Comparison of ENCODE assay signal across 29 cellular contexts in the genomic region with DNA sequence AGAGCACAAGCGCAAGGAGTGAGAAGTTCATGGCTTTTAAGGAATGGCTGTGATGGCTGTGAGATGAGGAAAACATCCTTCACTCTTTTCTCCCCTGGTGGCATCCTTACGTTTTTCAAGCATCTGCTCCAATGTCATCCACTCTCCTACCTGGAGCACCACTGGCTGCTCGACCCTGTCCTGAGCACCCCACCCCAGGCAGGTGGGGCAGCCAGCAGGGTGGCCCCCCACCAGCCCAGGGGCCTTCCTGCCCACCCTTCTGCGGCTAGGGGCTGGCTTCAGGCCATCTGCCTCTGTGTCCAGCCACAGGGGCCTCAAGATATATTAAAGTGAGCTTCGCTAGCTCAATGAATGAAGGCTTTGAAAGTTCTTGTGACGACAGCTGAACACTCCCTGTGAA. TPM values are rescaled to one million over a fixed set of nuclear protein-coding genes. Genes with fewer than 3 reads are reported as not detected.
"Had no signal": no experiment of that assay in that cellular context is flagged by ENCODE, and none has a peak within 500 bp of the region (broad histone marks: within the 10 kb centered on the region; RNA-seq: fewer than 3 reads in every experiment).

No MANE protein-coding gene starts in this region.

- H3K4me3 Mint-ChIP-seq: activated CD8-positive, alpha-beta T cell treated with anti-CD3 and anti-CD28 coated beads, Interleukin-2, amount 10 ng/mL, durations not matched to agents 7 days and 5 days; activated naive CD4-positive, alpha-beta T cell treated with anti-CD3 and anti-CD28 coated beads for 36 hours; brain; central memory CD8-positive, alpha-beta T cell had no signal

- H3K27me3 Mint-ChIP-seq: central memory CD8-positive, alpha-beta T cell had no signal

- H3K4me1 Mint-ChIP-seq: brain had no signal

- DNase-seq: activated CD4-positive, alpha-beta T cell treated with anti-CD3 and anti-CD28 coated beads for 4 hours; activated CD4-positive, alpha-beta T cell treated with anti-CD3 and anti-CD28 coated beads, Interleukin-2, amount 50 U/mL, for 4 hours; activated CD4-positive, CD25-positive, alpha-beta regulatory T cell; activated CD8-positive, alpha-beta memory T cell treated with anti-CD3 and anti-CD28 coated beads, Interleukin-2, amount 50 U/mL, for 48 hours; activated CD8-positive, alpha-beta T cell treated with anti-CD3 and anti-CD28 coated beads, Interleukin-2, amount 10 ng/mL, durations not matched to agents 7 days and 5 days; activated gamma-delta T cell; activated naive CD4-positive, alpha-beta T cell treated with anti-CD3 and anti-CD28 coated beads for 36 hours; activated T-cell treated with anti-CD3 and anti-CD28 coated beads, Interleukin-2, amount 50 U/mL, for 1 hour; amygdala; Karpas-422; MM.1S; NCI-H1105; NCI-H1436; NCI-H187; NCI-H2081; NCI-H510A treated with DMSO at 0.1 percent for 48 hours; NCI-H69; NK-92 treated with Interleukin-12 subunit alpha and Interleukin-12 subunit beta, amount 100 ng/mL, for 24 hours; OCI-M1; RPMI8226; T-helper 1 cell had no signal

- H3K4me3 ChIP-seq: K562, SK-N-MC had no signal

- H3K9me3 Mint-ChIP-seq: activated naive CD4-positive, alpha-beta T cell treated with anti-CD3 and anti-CD28 coated beads for 36 hours; central memory CD8-positive, alpha-beta T cell had no signal

- H3K27ac ChIP-seq: SK-N-MC, VCaP had no signal

- H3K27ac Mint-ChIP-seq: activated CD8-positive, alpha-beta T cell treated with anti-CD3 and anti-CD28 coated beads, Interleukin-2, amount 10 ng/mL, durations not matched to agents 7 days and 5 days; activated naive CD4-positive, alpha-beta T cell treated with anti-CD3 and anti-CD28 coated beads for 36 hours; brain had no signal

- H3K36me3 Mint-ChIP-seq: brain had no signal

- FAIRE-seq: astrocyte, K562 had no signal

- ATAC-seq: activated CD8-positive, alpha-beta T cell treated with anti-CD3 and anti-CD28 coated beads, Interleukin-2, amount 10 ng/mL, durations not matched to agents 7 days and 5 days; K562; Panc1; Right ventricle myocardium inferior had no signal

RNA-seq across cellular contexts. Expression of gene ATP10A, which starts 56.1 kb away (rescaled TPM):
- polyA plus RNA-seq: K562 had no signal
